ENCODE assay signal across 20 cellular contexts in genomic region chr22:32044913-32045312, GRCh38. TPM values are rescaled to one million over a fixed set of nuclear protein-coding genes. Genes with fewer than 3 reads are reported as not detected.
DNase-seq lines count a peak whose midpoint lies in the region; ATAC-seq and TF ChIP-seq lines count a peak whose summit lies in the region.
"Had no signal": no experiment of that assay in that cellular context is flagged by ENCODE, and none has a peak within 500 bp of the region (broad histone marks: within the 10 kb centered on the region; RNA-seq: fewer than 3 reads in every experiment).

No MANE protein-coding gene starts in this region.

- ATAC-seq in upper lobe of left lung (ENCODE audit: low FRiP score in 2 of 2) (no peak), HG02852 (IDR thresholded peaks at IDR 0.05; ENCODE audit: unreplicated experiment) (no peak), gastroesophageal sphincter (no peak), GM21825 (IDR thresholded peaks at IDR 0.05; ENCODE audit: unreplicated experiment) (no peak)

- peak overlapping the region; percentile 53 for H3K27ac ChIP-seq in muscle layer of duodenum (ENCODE audit: low read length)
- H3K27ac ChIP-seq in upper lobe of left lung: no peak overlapping the region
- no peak overlapping the region for H3K27ac ChIP-seq in gastroesophageal sphincter
- H3K27ac ChIP-seq: HL-60 had no signal

- H3K27me3 ChIP-seq in muscle layer of duodenum (ENCODE audit: low read depth, low read length): peaks cover 17% of the 10 kb centered on the region
- no peaks in the 10 kb centered on the region for H3K27me3 ChIP-seq in upper lobe of left lung
- H3K27me3 ChIP-seq in gastroesophageal sphincter: peaks cover 44% of the 10 kb centered on the region

- no peak for TF ChIP-seq CTCF in upper lobe of left lung (IDR thresholded peaks at IDR 0.05)
- TF ChIP-seq CTCF in gastroesophageal sphincter (IDR thresholded peaks at IDR 0.05): no peak

- TF ChIP-seq EP300 in upper lobe of left lung (IDR thresholded peaks at IDR 0.05) (no peak), gastroesophageal sphincter (IDR thresholded peaks at IDR 0.05) (no peak)

- WGBS in upper lobe of left lung, 2 donors: 26 to 34% methylated on average over 3 of the region's 3 CpGs
- WGBS in gastroesophageal sphincter (ENCODE audit: low coverage in 1 of 2), 2 donors: 33 to 54% methylated on average over 1 to 3 of the region's 3 CpGs

- DNase-seq in DMS153 treated with DMSO at 0.1 percent for 48 hours (lab: John Stamatoyannopoulos, UW; ENCODE audit: unreplicated experiment) (peak; percentile 77), NCI-H1092 treated with DMSO at 0.1 percent for 48 hours (lab: John Stamatoyannopoulos, UW) (peak; percentile 55), SW480 (ENCODE audit: low spot score) (peak; percentile 16), upper lobe of left lung (no peak)
- DNase-seq: activated CD4-positive, alpha-beta T cell treated with anti-CD3 and anti-CD28 coated beads for 48 hours; activated naive CD8-positive, alpha-beta T cell treated with anti-CD3 and anti-CD28 coated beads for 36 hours; AML-193; endodermal cell; KG1; NCI-H2081 treated with DMSO at 0.1 percent for 48 hours; retina; SIG-M5 had no signal

- no peaks in the 10 kb centered on the region for H3K36me3 ChIP-seq in muscle layer of duodenum (ENCODE audit: control insufficient read depth in 1 of 2, insufficient read depth in 2 of 2, low read length in 2 of 2)
- no peaks in the 10 kb centered on the region for H3K36me3 ChIP-seq in upper lobe of left lung
- no peaks in the 10 kb centered on the region for H3K36me3 ChIP-seq in gastroesophageal sphincter
- H3K36me3 ChIP-seq: suprapubic skin had no signal

- no peaks in the 10 kb centered on the region for H3K9me3 ChIP-seq in muscle layer of duodenum (ENCODE audit: control insufficient read depth in 1 of 2, low read length in 2 of 2)
- no peaks in the 10 kb centered on the region for H3K9me3 ChIP-seq in upper lobe of left lung
- no peaks in the 10 kb centered on the region for H3K9me3 ChIP-seq in gastroesophageal sphincter
- H3K9me3 ChIP-seq: suprapubic skin had no signal

- TF ChIP-seq POLR2A in upper lobe of left lung (IDR thresholded peaks at IDR 0.05) (no peak), gastroesophageal sphincter (IDR thresholded peaks at IDR 0.05) (no peak)

- H3K4me1 ChIP-seq in muscle layer of duodenum (ENCODE audit: control insufficient read depth in 1 of 2, insufficient read depth in 2 of 2, low read length in 2 of 2) (no peaks in the 10 kb centered on the region), upper lobe of left lung (peaks cover 0 to 5% (median 0%) of the 10 kb centered on the region in 4 donors), gastroesophageal sphincter (no peaks in the 10 kb centered on the region)

- H3K4me3 ChIP-seq in muscle layer of duodenum (ENCODE audit: low read depth in 1 of 2, low read length in 2 of 2) (peak overlapping the region in 1 of 2 donors; percentile 35), upper lobe of left lung (no peak overlapping the region), gastroesophageal sphincter (no peak overlapping the region)
- H3K4me3 ChIP-seq: lung, suprapubic skin had no signal

RNA-seq across cellular contexts. Expression of gene SLC5A1, which starts 1.9 kb away (rescaled TPM):
- total RNA-seq in upper lobe of left lung (10 to 100 TPM in 1 of 6 donors, 1 to 10 TPM in 4, not detected in 1; 1.1 to 10.0 (median 2.0) TPM), gastroesophageal sphincter (1 to 10 TPM in 1 of 4 donors, under 1 TPM in 1, not detected in 2; 0.16 to 1.2 TPM)
- total RNA-seq: activated naive CD8-positive, alpha-beta T cell treated with anti-CD3 and anti-CD28 coated beads for 36 hours; endodermal cell; frontal cortex had no signal

Comparison
In these comparisons a context has a peak if more than half of its experiments do, and no peak if none do; other contexts are left out.
1. DNase-seq: peak in DMS153 treated with DMSO at 0.1 percent for 48 hours (single experiment), NCI-H1092 treated with DMSO at 0.1 percent for 48 hours (single experiment) and SW480 (single experiment); none in upper lobe of left lung (0 of 2).